In genomic region chr3:45507820-45508317, GRCh38 we compare ENCODE assay signal across 8 cellular contexts.
DNase-seq lines count a peak whose midpoint lies in the region; ATAC-seq and TF ChIP-seq lines count a peak whose summit lies in the region.

No MANE protein-coding gene starts in this region.

- peak; percentile 30 for DNase-seq in COLO668 (lab: John Stamatoyannopoulos, UW; ENCODE audit: unreplicated experiment)
- peak; percentile 51 for DNase-seq in NCI-H1694 (lab: John Stamatoyannopoulos, UW)
- DNase-seq in effector memory CD8-positive, alpha-beta T cell = no peak
- DNase-seq in myocyte (ENCODE audit: low read depth) = peak; percentile 87
- DNase-seq in stimulated activated CD4-positive, alpha-beta T cell treated with anti-CD3 and anti-CD28 coated beads, Interleukin-1b, Interleukin-23, amount 100 ng/mL, for 48 hours = no peak
- no peak for DNase-seq in ascending aorta (ENCODE audit: low spot score in 2 of 2)

- H3K9me3 ChIP-seq in ascending aorta = no peaks in the 10 kb centered on the region

- no peak for TF ChIP-seq CTCF in ascending aorta (IDR thresholded peaks at IDR 0.05)

- H3K36me3 ChIP-seq in ascending aorta = peaks cover 0 to under 1% of the 10 kb centered on the region in 2 donors

- no peaks in the 10 kb centered on the region for H3K27me3 Mint-ChIP-seq in effector memory CD8-positive, alpha-beta T cell

- H3K4me1 Mint-ChIP-seq in effector memory CD8-positive, alpha-beta T cell (ENCODE audit: low read depth in 2 of 2) = peaks cover 0 to 3% of the 10 kb centered on the region in 2 donors

- no peak overlapping the region for H3K27ac Mint-ChIP-seq in effector memory CD8-positive, alpha-beta T cell

- no peaks in the 10 kb centered on the region for H3K4me1 ChIP-seq in ascending aorta

- H3K4me3 Mint-ChIP-seq in effector memory CD8-positive, alpha-beta T cell = no peak overlapping the region

- no peaks in the 10 kb centered on the region for H3K9me3 Mint-ChIP-seq in effector memory CD8-positive, alpha-beta T cell

- no peak overlapping the region for H3K4me3 ChIP-seq in ascending aorta

- intact Hi-C loops in ascending aorta (cut with DNase I) = no loop called here

- no peaks in the 10 kb centered on the region for H3K27me3 ChIP-seq in ascending aorta

- H3K27ac ChIP-seq in ascending aorta = no peak overlapping the region

- no peaks in the 10 kb centered on the region for H3K36me3 Mint-ChIP-seq in effector memory CD8-positive, alpha-beta T cell (ENCODE audit: insufficient read depth)

- ATAC-seq in effector memory CD8-positive, alpha-beta T cell (replicated peaks) = peak; percentile 49
- ATAC-seq in GM19455 (IDR thresholded peaks at IDR 0.05; ENCODE audit: unreplicated experiment) (no peak), HG03432 (IDR thresholded peaks at IDR 0.05; ENCODE audit: unreplicated experiment) (no peak)

Comparison
In these comparisons a context has a peak if more than half of its experiments do, and no peak if none do; other contexts are left out.
1. DNase-seq: peak in COLO668 (single experiment), NCI-H1694 (single experiment) and myocyte (single experiment); none in effector memory CD8-positive, alpha-beta T cell (0 of 3), stimulated activated CD4-positive, alpha-beta T cell treated with anti-CD3 and anti-CD28 coated beads, Interleukin-1b, Interleukin-23, amount 100 ng/mL, for 48 hours (single experiment) and ascending aorta (0 of 2).